Comparison of ENCODE assay signal across 12 cellular contexts in genomic region chr11:22433066-22433450, GRCh38.
DNase-seq lines count a peak whose midpoint lies in the region; TF ChIP-seq lines count a peak whose summit lies in the region.
"Had no signal": no experiment of that assay in that cellular context is flagged by ENCODE, and none has a peak within 500 bp of the region (broad histone marks: within the 10 kb centered on the region; RNA-seq: fewer than 3 reads in every experiment).

No MANE protein-coding gene starts in this region.

- no peak for TF ChIP-seq CTCF in foreskin fibroblast (IDR thresholded peaks at IDR 0.05; ENCODE audit: low read depth, low read length)
- TF ChIP-seq CTCF in sigmoid colon (IDR thresholded peaks at IDR 0.05): no peak
- TF ChIP-seq CTCF in HFFc6 (IDR thresholded peaks at IDR 0.05): no peak

- no peak for TF ChIP-seq POLR2A in sigmoid colon (IDR thresholded peaks at IDR 0.05)

- no peak overlapping the region for H3K4me3 Mint-ChIP-seq in HFFc6

- intact Hi-C loops in sigmoid colon (cut with DNase I): no loop called here

- peaks cover 0 to 17% (median 0%) of the 10 kb centered on the region in 3 donors for H3K27me3 ChIP-seq in sigmoid colon

- H3K4me1 ChIP-seq in ES-I3 (ENCODE audit: insufficient read depth, low read length): peaks cover 3% of the 10 kb centered on the region; the same call in 1 of the 2 replicates
- H3K4me1 ChIP-seq in sigmoid colon: peaks cover 0 to 14% (median 2%) of the 10 kb centered on the region in 4 donors

- H3K36me3 ChIP-seq in ES-I3 (ENCODE audit: insufficient read depth, low read length): no peaks in the 10 kb centered on the region
- H3K36me3 ChIP-seq in sigmoid colon: no peaks in the 10 kb centered on the region
- H3K36me3 ChIP-seq: gastroesophageal sphincter had no signal

- no peaks in the 10 kb centered on the region for H3K27me3 Mint-ChIP-seq in HFFc6 (ENCODE audit: insufficient read depth)

- H3K9me3 ChIP-seq in ES-I3 (ENCODE audit: control insufficient read depth, insufficient read depth, low read length) (no peaks in the 10 kb centered on the region), sigmoid colon (no peaks in the 10 kb centered on the region)

- H3K27ac ChIP-seq in sigmoid colon: no peak overlapping the region

- peak overlapping the region; percentile 24; the same call in 1 of the 2 replicates for H3K9ac ChIP-seq in ES-I3 (ENCODE audit: low read depth, low read length)

- H3K4me1 Mint-ChIP-seq in HFFc6 (ENCODE audit: low read depth): no peaks in the 10 kb centered on the region

- H3K27ac Mint-ChIP-seq in HFFc6: no peak overlapping the region

- WGBS in sigmoid colon, 2 donors: 21 to 23% methylated on average over 8 of the region's 8 CpGs

- DNase-seq in SK-N-DZ (ENCODE audit: low spot score) (peak; percentile 65), foreskin fibroblast (no peak), sigmoid colon (no peak), NCI-H1694 treated with DMSO at 0.1 percent for 48 hours (lab: John Stamatoyannopoulos, UW) (no peak), HFFc6 (no peak), NCI-H187 treated with DMSO at 0.1 percent for 48 hours (lab: John Stamatoyannopoulos, UW) (no peak), glomerular visceral epithelial cell (ENCODE audit: extremely low spot score) (no peak)
- DNase-seq: activated CD4-positive, CD25-positive, alpha-beta regulatory T cell; DND-41; PC-3 had no signal

- no peaks in the 10 kb centered on the region for H3K36me3 Mint-ChIP-seq in HFFc6 (ENCODE audit: low read depth)

- no peak for TF ChIP-seq EP300 in sigmoid colon (IDR thresholded peaks at IDR 0.05)

- peaks cover 34% of the 10 kb centered on the region for H3K9me3 Mint-ChIP-seq in HFFc6

- H3K4me3 ChIP-seq in foreskin fibroblast (ENCODE audit: low read depth in 1 of 2, low read length in 2 of 2): peak overlapping the region; percentile 6 to 24
- peak overlapping the region in 3 of 4 donors; percentile 25 to 37 (median 33) for H3K4me3 ChIP-seq in sigmoid colon
